1 cellular context compared by ENCODE assay signal in genomic region chr15:38586005-38586404, GRCh38. TPM values are rescaled to one million over a fixed set of nuclear protein-coding genes. Genes with fewer than 3 reads are reported as not detected.
"Had no signal": no experiment of that assay in that cellular context is flagged by ENCODE, and none has a peak within 500 bp of the region (broad histone marks: within the 10 kb centered on the region; RNA-seq: fewer than 3 reads in every experiment).

No MANE protein-coding gene starts in this region.

RNA-seq across cellular contexts. Expression of gene RASGRP1, which starts 21.4 kb away (rescaled TPM):
- total RNA-seq: ascending aorta had no signal
